In the genomic region with DNA sequence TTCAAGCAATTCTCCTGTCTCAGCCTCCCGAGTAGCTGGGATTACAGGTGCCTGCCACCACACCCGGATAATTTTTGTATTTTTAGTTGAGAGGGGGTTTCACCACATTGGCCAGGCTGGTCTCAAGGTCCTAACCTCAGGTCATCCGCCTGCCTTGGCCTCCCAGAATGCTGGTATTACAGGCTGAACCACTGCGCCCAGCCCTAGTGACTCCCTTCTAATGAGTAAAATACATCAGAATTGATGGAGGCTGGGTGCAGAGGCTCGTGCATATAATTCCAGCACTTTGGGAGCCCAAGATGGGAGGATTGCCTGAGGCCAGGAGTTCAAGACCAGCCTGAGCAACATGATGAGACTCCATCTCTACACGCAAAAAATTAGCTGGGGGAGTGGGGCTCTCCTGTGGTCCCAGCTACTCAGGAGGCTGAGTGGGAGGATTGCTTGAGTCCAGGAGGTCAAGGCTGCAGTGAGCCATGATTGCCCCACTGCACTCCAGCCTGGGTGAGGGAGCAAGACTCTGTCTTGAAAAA, we compare ENCODE assay signal across 16 cellular contexts. TPM values are rescaled to one million over a fixed set of nuclear protein-coding genes. Genes with fewer than 3 reads are reported as not detected.
DNase-seq lines count a peak whose midpoint lies in the region; ATAC-seq, FAIRE-seq and TF ChIP-seq lines count a peak whose summit lies in the region.
"Not testable (repeated sequence)": the region's sequence is repeated elsewhere in the genome, so short reads cannot be mapped to it uniquely, and the experiment has no call there.
"Had no signal": no experiment of that assay in that cellular context is flagged by ENCODE, and none has a peak within 500 bp of the region (broad histone marks: within the 10 kb centered on the region; RNA-seq: fewer than 3 reads in every experiment).

No MANE protein-coding gene starts in this region.

- peaks cover 46% of the 10 kb centered on the region for H3K79me2 ChIP-seq in SK-N-SH (ENCODE audit: insufficient read depth)

- not testable (repeated sequence) for H3K4me3 ChIP-seq in SK-N-SH (ENCODE audit: low read depth in 2 of 2, low read length in 1 of 2); cardiac muscle cell; lower lobe of right lung; pancreas; skin epidermis; tibial nerve

- POLR2A ChIA-PET in SK-N-SH (lab: Yijun Ruan, JAX): interaction anchor here (0.7 kb wide), 1 partner anchor 34 kb away, joined by 3 read pairs; no protein-coding TSS in a partner anchor

- BruUV-seq in Calu3 (replicated peaks; lab: Mats Ljungman, UMichigan): not testable (repeated sequence)

- not testable (repeated sequence) for H3K27me3 ChIP-seq in SK-N-SH (ENCODE audit: insufficient read depth); cardiac muscle cell; lower lobe of right lung (ENCODE audit: low read depth); pancreas; tibial nerve

- H3F3A ChIP-seq in SK-N-SH (replicated peaks; ENCODE audit: insufficient read depth): not testable (repeated sequence)

- H4K20me1 ChIP-seq in SK-N-SH (ENCODE audit: insufficient read depth): not testable (repeated sequence)

- H3K36me3 Mint-ChIP-seq in Calu3 (ENCODE audit: insufficient read depth, unreplicated experiment): peaks cover 60% of the 10 kb centered on the region

- TF ChIP-seq POLR2A in tibial nerve (IDR thresholded peaks at IDR 0.05): not testable (repeated sequence)

- not testable (repeated sequence) for FAIRE-seq in pancreas (lab: Jason Lieb, UNC)

- TF ChIP-seq CTCF in Calu3 (IDR thresholded peaks at IDR 0.05; ENCODE audit: unreplicated experiment); SK-N-SH (IDR thresholded peaks at IDR 0.05); cardiac muscle cell (IDR thresholded peaks at IDR 0.05; ENCODE audit: low read depth, low read length); lower lobe of right lung (IDR thresholded peaks at IDR 0.05); pancreas (IDR thresholded peaks at IDR 0.05); tibial nerve (IDR thresholded peaks at IDR 0.05): not testable (repeated sequence)

- H3K9me2 ChIP-seq in SK-N-SH: not testable (repeated sequence)

- not testable (repeated sequence) for H2AFZ ChIP-seq in SK-N-SH (ENCODE audit: low read depth)

- H3K4me3 Mint-ChIP-seq in Calu3 (ENCODE audit: low read depth, unreplicated experiment): not testable (repeated sequence)

- H3K4me1 ChIP-seq in SK-N-SH (ENCODE audit: control insufficient read depth in 1 of 2, insufficient read depth in 2 of 2, low read depth in 1 of 2, low read length in 1 of 2) (peaks cover 9 to 17% of the 10 kb centered on the region in 2 experiments; a peak in 2 of 4 replicates), lower lobe of right lung (peaks cover 28% of the 10 kb centered on the region), tibial nerve (peaks cover 0 to 79% (median 27%) of the 10 kb centered on the region in 4 donors)
- not testable (repeated sequence) for H3K4me1 ChIP-seq in cardiac muscle cell (ENCODE audit: low read depth); pancreas

- intact Hi-C loops in Calu3 (cut with micrococcal nuclease; ENCODE audit: unreplicated experiment): loop anchor here (5.0 kb wide), 1 partner anchor 37 kb away; a partner anchor contains a TSS
- intact Hi-C loops in lower lobe of right lung (cut with DNase I); pancreas (cut with DNase I): not testable (repeated sequence)

- H3K9me3 Mint-ChIP-seq in Calu3 (ENCODE audit: low read depth, unreplicated experiment): not testable (repeated sequence)

- H3K9me3 ChIP-seq in SK-N-SH; cardiac muscle cell (ENCODE audit: low read depth); lower lobe of right lung; pancreas; tibial nerve: not testable (repeated sequence)

- not testable (repeated sequence) for TF ChIP-seq RAD21 in SK-N-SH (IDR thresholded peaks at IDR 0.05; ENCODE audit: low read length)

- 79% methylated on average over 5 of the region's 6 CpGs for WGBS in SK-N-SH (ENCODE audit: low lambda C conversion rate)
- 66 to 75% methylated on average over 6 of the region's 6 CpGs for WGBS in pancreas, 2 donors
- 58 to 72% methylated on average over 6 of the region's 6 CpGs for WGBS in tibial nerve, 2 donors

- H3K9ac ChIP-seq in SK-N-SH: 0 out of 2 replicates have a peak overlapping the region, but pooled peaks have one; percentile 2

- not testable (repeated sequence) for TF ChIP-seq EP300 in SK-N-SH (IDR thresholded peaks at IDR 0.05; ENCODE audit: borderline replicate concordance in 1 of 2, low read depth in 1 of 2, low read length in 1 of 2); tibial nerve (IDR thresholded peaks at IDR 0.05)

- peaks cover 14% of the 10 kb centered on the region for H3K4me1 Mint-ChIP-seq in Calu3 (ENCODE audit: low read depth, unreplicated experiment)

- H3K27me3 Mint-ChIP-seq in Calu3 (ENCODE audit: unreplicated experiment): not testable (repeated sequence)

- peak overlapping the region; percentile 53; the same call in 1 of the 2 replicates for H3K4me2 ChIP-seq in SK-N-SH

- H3K27ac ChIP-seq in SK-N-SH (ENCODE audit: low read depth in 2 of 2, low read length in 1 of 2) (peak overlapping the region in 1 of 2 experiments; percentile 44; a peak in 2 of 4 replicates), caudate nucleus (ENCODE audit: low read depth, low read length) (peak overlapping the region; percentile 98), cardiac muscle cell (peak overlapping the region; percentile 57), lower lobe of right lung (peak overlapping the region; percentile 71), pancreas (peak overlapping the region; percentile 25 to 82 (median 67)), skin epidermis (peak overlapping the region in 17 of 21 experiments; percentile 31 to 70 (median 63)), tibial nerve (peak overlapping the region; percentile 72 to 95 (median 84))

- not testable (repeated sequence) for H3K36me3 ChIP-seq in SK-N-SH (replicated peaks in 1 of 2; ENCODE audit: control insufficient read depth in 1 of 2, insufficient read depth in 2 of 2, low read length in 1 of 2); cardiac muscle cell; lower lobe of right lung; pancreas; tibial nerve

- ATAC-seq in lower lobe of right lung, pancreas: not testable (repeated sequence)

- peak overlapping the region; percentile 95 for H3K27ac Mint-ChIP-seq in Calu3 (ENCODE audit: unreplicated experiment)

- CTCF ChIA-PET in Calu3 (lab: Charles Lee) (interaction anchor here (0.5 to 1.4 kb wide), 3 partner anchors 21 to 830 kb away, joined by 3 to 6 read pairs (median 4); no protein-coding TSS in a partner anchor), SK-N-SH (lab: Yijun Ruan, JAX) (interaction anchor here (1.0 kb wide), 1 partner anchor 14 kb away, joined by 3 read pairs; a partner anchor contains a TSS)

- not testable (repeated sequence) for DNase-seq in Calu3; SK-N-SH; caudate nucleus (lab: John Stamatoyannopoulos, UW); cardiac muscle cell (ENCODE audit: low read depth in 1 of 2, low spot score in 1 of 2); lower lobe of right lung; pancreas; tibial nerve (ENCODE audit: low spot score in 2 of 2)

RNA-seq across cellular contexts. Expression of a gene that starts 4.8 kb away (rescaled TPM):
- total RNA-seq in Calu3 (2022) (42.5 and 47.3 TPM in 2 replicates), cardiac muscle cell (28.5 and 40.4 TPM in 2 replicates), lower lobe of right lung (27.0 TPM), pancreas (10 to 100 TPM in 3 of 6 donors, 1 to 10 TPM in 3; 9.4 to 18.1 (median 10.2) TPM), tibial nerve (10 to 100 TPM; 30.6 to 69.3 (median 55.9) TPM)
- polyA plus RNA-seq in SK-N-SH (2012; rRNA removed) (15.0 and 16.8 TPM in 2 replicates), cardiac muscle cell (30.1 and 31.8 TPM in 2 replicates), pancreas (10 to 100 TPM; 31.4 to 37.1 TPM)
- polyA plus RNA-seq in SK-N-SH (2012; cell fraction: cytosol; rRNA removed): 4.7 and 8.1 TPM in 2 replicates
- polyA plus RNA-seq in SK-N-SH (2012; cell fraction: nucleus; rRNA removed): 57.5 and 73.2 TPM in 2 replicates

RNA-seq across cellular contexts. Expression of a gene that starts 14.3 kb away (rescaled TPM):
- total RNA-seq in Calu3 (2022) (not detected in 2 replicates), cardiac muscle cell (not detected in 2 replicates), lower lobe of right lung (not detected), pancreas (not detected), tibial nerve (under 1 TPM in 1 of 4 donors, not detected in 3; 0.44 TPM)
- polyA plus RNA-seq in SK-N-SH (2012; rRNA removed) (not detected in 2 replicates), cardiac muscle cell (0.16 TPM in 1 of 2 replicates, not detected in the other), pancreas (under 1 TPM in 1 of 2 donors, not detected in 1; 0.19 TPM)
- not detected in 2 replicates for polyA plus RNA-seq in SK-N-SH (2012; cell fraction: cytosol; rRNA removed)
- not detected in 2 replicates for polyA plus RNA-seq in SK-N-SH (2012; cell fraction: nucleus; rRNA removed)
- total RNA-seq: A673; activated CD4-positive, alpha-beta memory T cell treated with anti-CD3 and anti-CD28 coated beads, Interleukin-2, amount 10 ng/mL, durations not matched to agents 7 days and 5 days; CD8-positive, alpha-beta T cell; Daoy; foreskin keratinocyte; MCF 10A; uterus had no signal
- polyA plus RNA-seq: esophagus, foreskin keratinocyte had no signal

RNA-seq across cellular contexts. Expression of a gene that starts 26.6 kb away (rescaled TPM):
- 0.32 and 0.59 TPM in 2 replicates for total RNA-seq in Calu3 (2022)
- polyA plus RNA-seq in SK-N-SH (2012; rRNA removed): 0.41 and 0.62 TPM in 2 replicates
- polyA plus RNA-seq in SK-N-SH (2012; cell fraction: cytosol; rRNA removed): 0.22 and 0.30 TPM in 2 replicates
- 0.56 and 0.60 TPM in 2 replicates for polyA plus RNA-seq in SK-N-SH (2012; cell fraction: nucleus; rRNA removed)
- 3.2 and 3.3 TPM in 2 replicates for total RNA-seq in cardiac muscle cell
- polyA plus RNA-seq in cardiac muscle cell: 5.7 and 6.0 TPM in 2 replicates
- total RNA-seq in lower lobe of right lung: not detected
- total RNA-seq in pancreas: under 1 TPM; 0.13 to 1.00 (median 0.46) TPM
- under 1 TPM; 0.16 to 0.42 TPM for polyA plus RNA-seq in pancreas
- 1 to 10 TPM in 1 of 4 donors, under 1 TPM in 2, not detected in 1; 0.21 to 2.0 (median 0.30) TPM for total RNA-seq in tibial nerve
- total RNA-seq: A673; activated CD4-positive, alpha-beta memory T cell treated with anti-CD3 and anti-CD28 coated beads, Interleukin-2, amount 10 ng/mL, durations not matched to agents 7 days and 5 days; CD8-positive, alpha-beta T cell; Daoy; MCF 10A had no signal

RNA-seq across cellular contexts. Expression of a gene that starts 36.4 kb away (rescaled TPM):
- total RNA-seq in Calu3 (2022) (75.5 and 78.1 TPM in 2 replicates), cardiac muscle cell (150 and 177 TPM in 2 replicates), lower lobe of right lung (89.4 TPM), pancreas (10 to 100 TPM; 28.8 to 53.8 (median 46.6) TPM), tibial nerve (10 to 100 TPM; 82.2 to 96.7 (median 92.2) TPM)
- polyA plus RNA-seq in SK-N-SH (2012; rRNA removed) (59.9 and 73.3 TPM in 2 replicates), cardiac muscle cell (116 and 118 TPM in 2 replicates), pancreas (10 to 100 TPM; 53.6 to 65.8 TPM)
- 28.3 and 43.7 TPM in 2 replicates for polyA plus RNA-seq in SK-N-SH (2012; cell fraction: cytosol; rRNA removed)
- 75.1 and 114 TPM in 2 replicates for polyA plus RNA-seq in SK-N-SH (2012; cell fraction: nucleus; rRNA removed)

RNA-seq across cellular contexts. Expression of a gene that starts 55.2 kb away (rescaled TPM):
- total RNA-seq in Calu3 (2022) (35.6 and 41.1 TPM in 2 replicates), cardiac muscle cell (133 and 148 TPM in 2 replicates), lower lobe of right lung (45.3 TPM), pancreas (10 to 100 TPM; 20.6 to 27.3 (median 23.5) TPM), tibial nerve (10 to 100 TPM; 42.8 to 87.9 (median 51.9) TPM)
- polyA plus RNA-seq in SK-N-SH (2012; rRNA removed) (63.0 and 63.9 TPM in 2 replicates), cardiac muscle cell (130 and 148 TPM in 2 replicates), pancreas (10 to 100 TPM; 43.7 to 58.7 TPM)
- polyA plus RNA-seq in SK-N-SH (2012; cell fraction: cytosol; rRNA removed): 24.9 and 43.9 TPM in 2 replicates
- polyA plus RNA-seq in SK-N-SH (2012; cell fraction: nucleus; rRNA removed): 80.2 and 102 TPM in 2 replicates
